In genomic region chr5:132471944-132472343, GRCh38 we compare ENCODE assay signal across 10 cellular contexts. TPM values are rescaled to one million over a fixed set of nuclear protein-coding genes. Genes with fewer than 3 reads are reported as not detected.
DNase-seq lines count a peak whose midpoint lies in the region; ATAC-seq and TF ChIP-seq lines count a peak whose summit lies in the region.
"Had no signal": no experiment of that assay in that cellular context is flagged by ENCODE, and none has a peak within 500 bp of the region (broad histone marks: within the 10 kb centered on the region; RNA-seq: fewer than 3 reads in every experiment).

No MANE protein-coding gene starts in this region.

- CTCF ChIA-PET in activated CD8-positive, alpha-beta memory T cell treated with anti-CD3 and anti-CD28 coated beads, Interleukin-2, amount 10 ng/mL, durations not matched to agents 7 days and 5 days (lab: Charles Lee): interaction anchor here (0.7 to 7.1 kb wide), 13 partner anchors 8 to 85 kb away, joined by 3 to 68 read pairs (median 5); partner anchors contain the start of gene IRF1

- H3K4me3 ChIP-seq in mesenchymal stem cell (ENCODE audit: insufficient read depth in 1 of 2, low read depth in 1 of 2, low read length in 2 of 2): no peak overlapping the region
- H3K4me3 ChIP-seq in prostate gland: no peak overlapping the region
- H3K4me3 ChIP-seq: skin epidermis had no signal

- H2BK5ac ChIP-seq in mesenchymal stem cell (ENCODE audit: low read depth, low read length, poor library complexity, severe bottlenecking): no peak overlapping the region

- H2BK12ac ChIP-seq in mesenchymal stem cell (ENCODE audit: low read length in 2 of 2): peak overlapping the region; percentile 20 to 90

- peak overlapping the region; percentile 66 for H3K27ac Mint-ChIP-seq in stimulated activated naive CD8-positive, alpha-beta T cell treated with anti-CD3 and anti-CD28 coated beads, Interleukin-15, Interleukin-2, amounts not matched to agents 100 ng/mL and 50 ng/mL, for 24 hours
- peak overlapping the region; percentile 84 for H3K27ac Mint-ChIP-seq in activated CD8-positive, alpha-beta memory T cell treated with anti-CD3 and anti-CD28 coated beads, Interleukin-2, amount 10 ng/mL, durations not matched to agents 7 days and 5 days

- H3K9ac ChIP-seq in mesenchymal stem cell (ENCODE audit: low read length): no peak overlapping the region

- H3K27me3 Mint-ChIP-seq in stimulated activated naive CD8-positive, alpha-beta T cell treated with anti-CD3 and anti-CD28 coated beads, Interleukin-15, Interleukin-2, amounts not matched to agents 100 ng/mL and 50 ng/mL, for 24 hours: no peaks in the 10 kb centered on the region
- H3K27me3 Mint-ChIP-seq in activated CD8-positive, alpha-beta memory T cell treated with anti-CD3 and anti-CD28 coated beads, Interleukin-2, amount 10 ng/mL, durations not matched to agents 7 days and 5 days: no peaks in the 10 kb centered on the region

- no peak overlapping the region for H2BK120ac ChIP-seq in mesenchymal stem cell (ENCODE audit: low read depth, low read length)

- DNase-seq in stimulated activated naive CD8-positive, alpha-beta T cell treated with anti-CD3 and anti-CD28 coated beads, Interleukin-15, Interleukin-2, amounts not matched to agents 100 U/mL and 50 U/mL, for 24 hours: no peak
- DNase-seq in activated CD8-positive, alpha-beta memory T cell treated with anti-CD3 and anti-CD28 coated beads, Interleukin-2, amount 10 ng/mL, durations not matched to agents 7 days and 5 days: no peak
- peak; percentile 21 for DNase-seq in mesenchymal stem cell
- DNase-seq in NCI-H2171 (lab: John Stamatoyannopoulos, UW): no peak
- no peak for DNase-seq in prostate gland (ENCODE audit: low spot score)
- no peak for DNase-seq in COLO829 (ENCODE audit: low spot score)
- DNase-seq: NCI-H82 had no signal

- H2AFZ ChIP-seq in mesenchymal stem cell (ENCODE audit: low read depth, low read length): no peak overlapping the region

- no peak for TF ChIP-seq CTCF in prostate gland (IDR thresholded peaks at IDR 0.05)

- H3K36me3 ChIP-seq in mesenchymal stem cell (ENCODE audit: control insufficient read depth in 1 of 2, insufficient read depth in 2 of 2, low read depth in 1 of 2, low read length in 2 of 2) (peaks cover 0 to 4% of the 10 kb centered on the region in 2 experiments), prostate gland (peaks cover 0 to 3% of the 10 kb centered on the region in 2 donors)

- H3K36me3 Mint-ChIP-seq in stimulated activated naive CD8-positive, alpha-beta T cell treated with anti-CD3 and anti-CD28 coated beads, Interleukin-15, Interleukin-2, amounts not matched to agents 100 ng/mL and 50 ng/mL, for 24 hours (ENCODE audit: low read depth): peaks cover 15% of the 10 kb centered on the region
- H3K36me3 Mint-ChIP-seq in activated CD8-positive, alpha-beta memory T cell treated with anti-CD3 and anti-CD28 coated beads, Interleukin-2, amount 10 ng/mL, durations not matched to agents 7 days and 5 days: peaks cover 29% of the 10 kb centered on the region

- peaks cover 6% of the 10 kb centered on the region for H3K79me1 ChIP-seq in mesenchymal stem cell (replicated peaks; ENCODE audit: low read length, poor library complexity, severe bottlenecking)

- H3K4me1 ChIP-seq in mesenchymal stem cell (ENCODE audit: control insufficient read depth, insufficient read depth, low read depth, low read length) (peaks cover 38% of the 10 kb centered on the region), prostate gland (replicated peaks) (no peaks in the 10 kb centered on the region)

- H3K27ac ChIP-seq in mesenchymal stem cell (ENCODE audit: low read length, poor library complexity, severe bottlenecking) (peak overlapping the region; percentile 65), prostate gland (no peak overlapping the region)

- ATAC-seq in stimulated activated naive CD8-positive, alpha-beta T cell treated with anti-CD3 and anti-CD28 coated beads, Interleukin-15, Interleukin-2, amounts not matched to agents 100 U/mL and 50 U/mL, for 24 hours: no peak
- ATAC-seq in activated CD8-positive, alpha-beta memory T cell treated with anti-CD3 and anti-CD28 coated beads, Interleukin-2, amount 10 ng/mL, durations not matched to agents 7 days and 5 days: no peak
- ATAC-seq in HG02642 (IDR thresholded peaks at IDR 0.05; ENCODE audit: poor library complexity, unreplicated experiment): no peak

- H3K9me3 ChIP-seq in mesenchymal stem cell (ENCODE audit: control insufficient read depth, low read length): no peaks in the 10 kb centered on the region
- no peaks in the 10 kb centered on the region for H3K9me3 ChIP-seq in prostate gland

- peak overlapping the region in 1 of 2 experiments; percentile 89 for H3K18ac ChIP-seq in mesenchymal stem cell (ENCODE audit: low read depth in 1 of 2, low read length in 2 of 2)

- WGBS in mesenchymal stem cell: 96% methylated on average over 6 of the region's 7 CpGs
- WGBS in prostate gland: 96% methylated on average over 7 of the region's 7 CpGs

- intact Hi-C loops in prostate gland (cut with DNase I): no loop called here

- peak overlapping the region; percentile 44 for H4K91ac ChIP-seq in mesenchymal stem cell (ENCODE audit: low read length)

- no peaks in the 10 kb centered on the region for H3K27me3 ChIP-seq in mesenchymal stem cell (ENCODE audit: control insufficient read depth in 1 of 2, insufficient read depth in 1 of 2, low read length in 2 of 2)
- no peaks in the 10 kb centered on the region for H3K27me3 ChIP-seq in prostate gland (replicated peaks; ENCODE audit: insufficient read depth)

- H3K4me1 Mint-ChIP-seq in stimulated activated naive CD8-positive, alpha-beta T cell treated with anti-CD3 and anti-CD28 coated beads, Interleukin-15, Interleukin-2, amounts not matched to agents 100 ng/mL and 50 ng/mL, for 24 hours (ENCODE audit: low read depth): peaks cover 91% of the 10 kb centered on the region
- peaks cover 91% of the 10 kb centered on the region for H3K4me1 Mint-ChIP-seq in activated CD8-positive, alpha-beta memory T cell treated with anti-CD3 and anti-CD28 coated beads, Interleukin-2, amount 10 ng/mL, durations not matched to agents 7 days and 5 days

- H4K8ac ChIP-seq in mesenchymal stem cell (ENCODE audit: low read length): peak overlapping the region; percentile 21

- peak overlapping the region in 1 of 2 experiments; percentile 60 for H3K4ac ChIP-seq in mesenchymal stem cell (ENCODE audit: low read depth in 1 of 2, low read length in 2 of 2)

- H3K4me3 Mint-ChIP-seq in stimulated activated naive CD8-positive, alpha-beta T cell treated with anti-CD3 and anti-CD28 coated beads, Interleukin-15, Interleukin-2, amounts not matched to agents 100 ng/mL and 50 ng/mL, for 24 hours: peak overlapping the region; percentile 37
- H3K4me3 Mint-ChIP-seq in activated CD8-positive, alpha-beta memory T cell treated with anti-CD3 and anti-CD28 coated beads, Interleukin-2, amount 10 ng/mL, durations not matched to agents 7 days and 5 days: no peak overlapping the region

- peak overlapping the region; percentile 23 for H2AK5ac ChIP-seq in mesenchymal stem cell (ENCODE audit: low read length, severe bottlenecking)

- no peaks in the 10 kb centered on the region for H3K9me3 Mint-ChIP-seq in stimulated activated naive CD8-positive, alpha-beta T cell treated with anti-CD3 and anti-CD28 coated beads, Interleukin-15, Interleukin-2, amounts not matched to agents 100 ng/mL and 50 ng/mL, for 24 hours
- no peaks in the 10 kb centered on the region for H3K9me3 Mint-ChIP-seq in activated CD8-positive, alpha-beta memory T cell treated with anti-CD3 and anti-CD28 coated beads, Interleukin-2, amount 10 ng/mL, durations not matched to agents 7 days and 5 days (ENCODE audit: low read depth)

- no peak for TF ChIP-seq POLR2A in prostate gland (IDR thresholded peaks at IDR 0.05)

- no peak overlapping the region for H3K23ac ChIP-seq in mesenchymal stem cell (ENCODE audit: low read length in 2 of 2)

- H2BK15ac ChIP-seq in mesenchymal stem cell (ENCODE audit: low read depth, poor library complexity, severe bottlenecking): no peak overlapping the region

- H3K4me2 ChIP-seq in mesenchymal stem cell (ENCODE audit: low read length, poor library complexity, severe bottlenecking): no peak overlapping the region

- H3K14ac ChIP-seq in mesenchymal stem cell (ENCODE audit: low read length in 2 of 2): no peak overlapping the region

RNA-seq across cellular contexts. Expression of gene IRF1, which starts 18.6 kb away (rescaled TPM):
- total RNA-seq in activated CD8-positive, alpha-beta memory T cell treated with anti-CD3 and anti-CD28 coated beads, Interleukin-2, amount 10 ng/mL, durations not matched to agents 7 days and 5 days: 100 to 1,000 TPM; 205 to 223 TPM
- 33.6 TPM for polyA plus RNA-seq in mesenchymal stem cell (2013, experiment 1 of 2)
- polyA plus RNA-seq in mesenchymal stem cell (2013, experiment 2 of 2): 35.8 TPM
- total RNA-seq in prostate gland: 10 to 100 TPM; 42.2 to 47.0 TPM

Comparison
In these comparisons a context has a peak if more than half of its experiments do, and no peak if none do; other contexts are left out.
1. RNA of gene IRF1, which starts 18.6 kb away (total RNA-seq): 205 to 223 TPM in activated CD8-positive, alpha-beta memory T cell treated with anti-CD3 and anti-CD28 coated beads, Interleukin-2, amount 10 ng/mL, durations not matched to agents 7 days and 5 days; 42.2 to 47.0 TPM in prostate gland; every median in the first group is over 4 times any median in the second.